ENCODE assay signal across 28 cellular contexts in the genomic region with DNA sequence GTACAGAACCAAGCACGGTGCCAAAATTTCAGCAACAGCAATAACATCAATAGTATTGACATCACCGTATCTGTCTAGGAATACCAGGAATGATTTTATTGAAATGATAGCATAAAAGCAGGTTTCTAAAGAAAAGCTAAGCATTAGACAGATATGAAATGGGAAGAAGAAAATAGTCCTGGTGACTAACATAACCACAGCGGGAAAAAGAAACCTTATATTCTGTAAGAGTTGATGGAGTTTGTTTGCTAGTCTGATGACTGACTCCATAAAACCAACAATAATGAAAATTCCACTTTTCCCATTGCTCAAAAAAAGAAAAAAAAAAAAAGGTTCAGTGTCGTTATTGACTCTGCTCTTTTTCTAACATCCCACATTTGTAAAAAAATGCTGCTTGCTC.
"Had no signal": no experiment of that assay in that cellular context is flagged by ENCODE, and none has a peak within 500 bp of the region (broad histone marks: within the 10 kb centered on the region; RNA-seq: fewer than 3 reads in every experiment).

No MANE protein-coding gene starts in this region.

- H3K9me3 ChIP-seq: stomach, suprapubic skin, testis, thoracic aorta, thyroid gland, tibial artery, tibial nerve, transverse colon, upper lobe of left lung, upper lobe of right lung, uterus, vagina had no signal

- H3K9me3 Mint-ChIP-seq: stimulated activated memory B cell treated with anti-CD40 and anti-IgM and Interleukin-4, amounts not matched to agents 10 μg/mL and 1 μg/mL and 100 μg/mL, for 72 hours; stimulated activated naive B cell treated with anti-CD40 and anti-IgM and Interleukin-4, amounts not matched to agents 10 μg/mL and 1 μg/mL and 100 μg/mL, for 72 hours; stimulated activated naive CD8-positive, alpha-beta T cell treated with anti-CD3 and anti-CD28 coated beads, Interleukin-15, amount 100 ng/mL, for 72 hours had no signal

- H3K27ac Mint-ChIP-seq: stimulated activated effector memory CD8-positive, alpha-beta T cell treated with anti-CD3 and anti-CD28 coated beads, Interleukin-12 subunit alpha, Interleukin-12 subunit beta, amount 100 ng/mL, for 72 hours; stimulated activated memory B cell treated with anti-CD40 and anti-IgM and Interleukin-4, amounts not matched to agents 10 μg/mL and 1 μg/mL and 100 μg/mL, for 72 hours; stimulated activated naive B cell treated with anti-CD40 and anti-IgM and Interleukin-4, amounts not matched to agents 10 μg/mL and 1 μg/mL and 100 μg/mL, for 72 hours; stimulated activated naive CD8-positive, alpha-beta T cell treated with anti-CD3 and anti-CD28 coated beads, Interleukin-15, amount 100 ng/mL, for 72 hours; stimulated activated naive CD8-positive, alpha-beta T cell treated with anti-CD3 and anti-CD28 coated beads, Interleukin-15, Interleukin-2, amounts not matched to agents 100 ng/mL and 50 ng/mL, for 24 hours; type B pancreatic cell had no signal

- H3K4me3 ChIP-seq: stomach, suprapubic skin, testis, thoracic aorta, thyroid gland, tibial artery, tibial nerve, transverse colon, upper lobe of left lung, upper lobe of right lung, uterus, vagina had no signal

- ATAC-seq: stimulated activated effector memory CD8-positive, alpha-beta T cell treated with anti-CD3 and anti-CD28 coated beads, Interleukin-12 subunit alpha, Interleukin-12 subunit beta, amount 100 ng/mL, for 72 hours; stimulated activated memory B cell treated with anti-CD40 and anti-IgM and Interleukin-4, amounts not matched to agents 10 μg/mL and 1 μg/mL and 100 μg/mL, for 72 hours; stimulated activated naive B cell treated with anti-CD40 and anti-IgM and Interleukin-4, amounts not matched to agents 10 μg/mL and 1 μg/mL and 100 μg/mL, for 72 hours; stimulated activated naive CD8-positive, alpha-beta T cell treated with anti-CD3 and anti-CD28 coated beads, Interleukin-15, amount 100 ng/mL, for 72 hours; stimulated activated naive CD8-positive, alpha-beta T cell treated with anti-CD3 and anti-CD28 coated beads, Interleukin-15, Interleukin-2, amounts not matched to agents 100 U/mL and 50 U/mL, for 24 hours; upper lobe of right lung had no signal

- DNase-seq: stimulated activated CD4-positive, alpha-beta T cell treated with anti-CD3 and anti-CD28 coated beads, Interleukin-2, amount 100 ng/mL, for 48 hours; stimulated activated CD4-positive, alpha-beta T cell treated with anti-CD3 and anti-CD28 coated beads, Interleukin-4, amount 100 ng/mL, for 1 hour; stimulated activated CD4-positive, alpha-beta T cell treated with anti-CD3 and anti-CD28 coated beads, Interleukin-4, amount 100 ng/mL, for 24 hours; stimulated activated CD4-positive, alpha-beta T cell treated with anti-CD3 and anti-CD28 coated beads, Interleukin-4, amount 100 ng/mL, for 4 hours; stimulated activated CD8-positive, alpha-beta memory T cell treated with anti-CD3 and anti-CD28 coated beads, Interleukin-4, amount 100 ng/mL, for 48 hours; stimulated activated naive B cell treated with anti-CD40 and anti-IgM and Interleukin-4, amounts not matched to agents 10 μg/mL and 1 μg/mL and 100 μg/mL, for 72 hours; stimulated activated naive CD4-positive, alpha-beta T cell; stimulated activated naive CD4-positive, alpha-beta T cell treated with Interleukin-2 at 50 U/mL for 16 hours; stimulated activated naive CD8-positive, alpha-beta T cell treated with anti-CD3 and anti-CD28 coated beads, Interleukin-15, amount 100 ng/mL, for 72 hours; stimulated activated naive CD8-positive, alpha-beta T cell treated with anti-CD3 and anti-CD28 coated beads, Interleukin-15, Interleukin-2, amounts not matched to agents 100 U/mL and 50 U/mL, for 24 hours; stomach; substantia nigra; testis; thyroid gland; tibial artery; transverse colon; trophoblast cell; upper lobe of left lung; upper lobe of right lung; uterus had no signal

- H3K36me3 ChIP-seq: stomach, suprapubic skin, thoracic aorta, thyroid gland, tibial artery, tibial nerve, transverse colon, upper lobe of left lung, upper lobe of right lung, uterus, vagina had no signal

- H3K4me1 ChIP-seq: stomach, suprapubic skin, testis, thyroid gland, tibial artery, tibial nerve, transverse colon, upper lobe of left lung, upper lobe of right lung, uterus, vagina had no signal

- H3K27me3 ChIP-seq: stomach, suprapubic skin, testis, thyroid gland, tibial artery, tibial nerve, transverse colon, upper lobe of left lung, upper lobe of right lung, uterus, vagina had no signal

- H3K36me3 Mint-ChIP-seq: stimulated activated effector memory CD8-positive, alpha-beta T cell treated with anti-CD3 and anti-CD28 coated beads, Interleukin-12 subunit alpha, Interleukin-12 subunit beta, amount 100 ng/mL, for 72 hours; stimulated activated memory B cell treated with anti-CD40 and anti-IgM and Interleukin-4, amounts not matched to agents 10 μg/mL and 1 μg/mL and 100 μg/mL, for 72 hours; stimulated activated naive B cell treated with anti-CD40 and anti-IgM and Interleukin-4, amounts not matched to agents 10 μg/mL and 1 μg/mL and 100 μg/mL, for 72 hours; type B pancreatic cell had no signal

- H3K27ac ChIP-seq: stomach, suprapubic skin, testis, thoracic aorta, thyroid gland, tibial artery, tibial nerve, transverse colon, upper lobe of left lung, upper lobe of right lung, uterus, vagina had no signal

- H3K4me3 Mint-ChIP-seq: stimulated activated effector memory CD8-positive, alpha-beta T cell treated with anti-CD3 and anti-CD28 coated beads, Interleukin-12 subunit alpha, Interleukin-12 subunit beta, amount 100 ng/mL, for 72 hours; stimulated activated memory B cell treated with anti-CD40 and anti-IgM and Interleukin-4, amounts not matched to agents 10 μg/mL and 1 μg/mL and 100 μg/mL, for 72 hours; stimulated activated naive B cell treated with anti-CD40 and anti-IgM and Interleukin-4, amounts not matched to agents 10 μg/mL and 1 μg/mL and 100 μg/mL, for 72 hours; stimulated activated naive CD8-positive, alpha-beta T cell treated with anti-CD3 and anti-CD28 coated beads, Interleukin-15, amount 100 ng/mL, for 72 hours; stimulated activated naive CD8-positive, alpha-beta T cell treated with anti-CD3 and anti-CD28 coated beads, Interleukin-15, Interleukin-2, amounts not matched to agents 100 ng/mL and 50 ng/mL, for 24 hours; type B pancreatic cell had no signal

- H3K4me1 Mint-ChIP-seq: stimulated activated effector memory CD8-positive, alpha-beta T cell treated with anti-CD3 and anti-CD28 coated beads, Interleukin-12 subunit alpha, Interleukin-12 subunit beta, amount 100 ng/mL, for 72 hours; stimulated activated memory B cell treated with anti-CD40 and anti-IgM and Interleukin-4, amounts not matched to agents 10 μg/mL and 1 μg/mL and 100 μg/mL, for 72 hours; stimulated activated naive B cell treated with anti-CD40 and anti-IgM and Interleukin-4, amounts not matched to agents 10 μg/mL and 1 μg/mL and 100 μg/mL, for 72 hours; stimulated activated naive CD8-positive, alpha-beta T cell treated with anti-CD3 and anti-CD28 coated beads, Interleukin-15, amount 100 ng/mL, for 72 hours had no signal

- H3K27me3 Mint-ChIP-seq: stimulated activated memory B cell treated with anti-CD40 and anti-IgM and Interleukin-4, amounts not matched to agents 10 μg/mL and 1 μg/mL and 100 μg/mL, for 72 hours; stimulated activated naive B cell treated with anti-CD40 and anti-IgM and Interleukin-4, amounts not matched to agents 10 μg/mL and 1 μg/mL and 100 μg/mL, for 72 hours; stimulated activated naive CD8-positive, alpha-beta T cell treated with anti-CD3 and anti-CD28 coated beads, Interleukin-15, amount 100 ng/mL, for 72 hours; stimulated activated naive CD8-positive, alpha-beta T cell treated with anti-CD3 and anti-CD28 coated beads, Interleukin-15, Interleukin-2, amounts not matched to agents 100 ng/mL and 50 ng/mL, for 24 hours; type B pancreatic cell had no signal
